In genomic region chr7:139702811-139703467, GRCh38 we compare ENCODE assay signal across 9 cellular contexts.
DNase-seq lines count a peak whose midpoint lies in the region; ATAC-seq and TF ChIP-seq lines count a peak whose summit lies in the region.
"Had no signal": no experiment of that assay in that cellular context is flagged by ENCODE, and none has a peak within 500 bp of the region (broad histone marks: within the 10 kb centered on the region; RNA-seq: fewer than 3 reads in every experiment).

No MANE protein-coding gene starts in this region.

- H3K9me3 ChIP-seq in psoas muscle: no peaks in the 10 kb centered on the region

- H3K4me1 Mint-ChIP-seq in brain: peaks cover 67% of the 10 kb centered on the region

- H3K36me3 ChIP-seq in psoas muscle (ENCODE audit: insufficient read depth in 1 of 2, low read depth in 1 of 2): peaks cover 0 to 17% of the 10 kb centered on the region in 2 donors

- peak overlapping the region; percentile 48 for H3K27ac ChIP-seq in psoas muscle

- no peaks in the 10 kb centered on the region for H3K27me3 ChIP-seq in psoas muscle (ENCODE audit: insufficient read depth in 3 of 3, low read length in 2 of 3)

- H3K4me1 ChIP-seq in psoas muscle: peaks cover 41% of the 10 kb centered on the region

- intact Hi-C loops in psoas muscle (cut with DNase I): no loop called here
- intact Hi-C loops in lower leg skin (cut with DNase I; ENCODE audit: low total_unique reads): no loop called here

- DNase-seq in psoas muscle (no peak), DMS 273 (lab: John Stamatoyannopoulos, UW; ENCODE audit: unreplicated experiment) (no peak), lower leg skin (ENCODE audit: low spot score in 2 of 2) (no peak), ureter (ENCODE audit: low spot score) (no peak)

- H3K4me3 ChIP-seq in psoas muscle: no peak overlapping the region
- no peak overlapping the region for H3K4me3 ChIP-seq in lower leg skin (ENCODE audit: low read depth, poor library complexity, severe bottlenecking)
- H3K4me3 ChIP-seq: GM23338 had no signal

- ATAC-seq in GM19035 (IDR thresholded peaks at IDR 0.05; ENCODE audit: unreplicated experiment) (peak; percentile 76), HG02840 (IDR thresholded peaks at IDR 0.05; ENCODE audit: low FRiP score, unreplicated experiment) (peak; percentile 58), psoas muscle (peak; percentile 55 to 79 (median 66))
- ATAC-seq in activated CD4-positive, CD25-positive, alpha-beta regulatory T cell treated with anti-CD3 and anti-CD28 coated beads, Interleukin-2, amount 50 U/mL, for 24 hours: no peak

- H3K36me3 Mint-ChIP-seq in brain: peaks cover 22% of the 10 kb centered on the region

- H3K27me3 Mint-ChIP-seq in brain: no peaks in the 10 kb centered on the region

- no peaks in the 10 kb centered on the region for H3K9me3 Mint-ChIP-seq in brain
- H3K9me3 Mint-ChIP-seq: GM23338 had no signal

- TF ChIP-seq POLR2A in lower leg skin (IDR thresholded peaks at IDR 0.05): no peak

- TF ChIP-seq CTCF in brain (conservative IDR thresholded peaks at IDR 0.05) (no peak), psoas muscle (IDR thresholded peaks at IDR 0.05) (no peak), lower leg skin (IDR thresholded peaks at IDR 0.05) (no peak)

- H3K27ac Mint-ChIP-seq in brain: peak overlapping the region in 3 of 5 experiments; percentile 56 to 78 (median 73)
- H3K27ac Mint-ChIP-seq: GM23338 had no signal

- H3K4me3 Mint-ChIP-seq in brain: no peak overlapping the region
- H3K4me3 Mint-ChIP-seq: GM23338 had no signal

- 36 to 41% (median 37%) methylated on average over 10 of the region's 10 CpGs for WGBS in psoas muscle, 3 donors
- 74 to 82% methylated on average over 10 of the region's 10 CpGs for WGBS in lower leg skin, 2 donors

Comparison
In these comparisons a context has a peak if more than half of its experiments do, and no peak if none do; other contexts are left out.
1. ATAC-seq: peak in GM19035 (single experiment), HG02840 (single experiment) and psoas muscle (4 of 4); none in activated CD4-positive, CD25-positive, alpha-beta regulatory T cell treated with anti-CD3 and anti-CD28 coated beads, Interleukin-2, amount 50 U/mL, for 24 hours (0 of 2).